In the genomic region with DNA sequence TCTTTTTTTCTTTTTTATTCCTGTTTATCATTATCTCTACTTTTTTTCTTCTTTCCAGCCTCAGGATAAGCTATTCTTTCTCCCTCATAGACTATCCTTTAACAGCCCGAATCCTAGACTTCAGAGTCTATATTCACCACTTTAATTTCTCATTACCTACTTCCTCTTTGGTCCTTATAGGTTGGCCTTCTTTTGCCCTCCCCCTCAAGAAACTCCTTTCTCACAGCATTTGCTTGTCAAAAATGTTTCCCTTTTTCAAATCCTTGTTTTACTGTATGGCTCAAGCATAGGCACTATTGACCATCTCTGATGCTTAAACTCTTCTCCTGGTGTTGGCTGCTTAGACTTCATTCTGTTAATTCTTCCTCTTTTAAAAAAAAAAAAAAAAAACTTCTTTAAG, we compare ENCODE assay signal across 25 cellular contexts. TPM values are rescaled to one million over a fixed set of nuclear protein-coding genes. Genes with fewer than 3 reads are reported as not detected.
DNase-seq lines count a peak whose midpoint lies in the region; ATAC-seq, FAIRE-seq and TF ChIP-seq lines count a peak whose summit lies in the region.
"Had no signal": no experiment of that assay in that cellular context is flagged by ENCODE, and none has a peak within 500 bp of the region (broad histone marks: within the 10 kb centered on the region; RNA-seq: fewer than 3 reads in every experiment).

No MANE protein-coding gene starts in this region.

- no peaks in the 10 kb centered on the region for H3K27me3 Mint-ChIP-seq in memory B cell
- H3K27me3 Mint-ChIP-seq: activated CD4-positive, alpha-beta T cell treated with anti-CD3 and anti-CD28 coated beads, Interleukin-2, amount 10 ng/mL, durations not matched to agents 7 days and 5 days; CD4-positive, CD25-positive, alpha-beta regulatory T cell had no signal

- peaks cover 9% of the 10 kb centered on the region for H3K4me1 Mint-ChIP-seq in memory B cell
- H3K4me1 Mint-ChIP-seq: activated CD4-positive, alpha-beta T cell treated with anti-CD3 and anti-CD28 coated beads, Interleukin-2, amount 10 ng/mL, durations not matched to agents 7 days and 5 days had no signal

- H3K4me3 ChIP-seq in lower leg skin (ENCODE audit: low read depth, poor library complexity, severe bottlenecking): no peak overlapping the region
- H3K4me3 ChIP-seq: left lung, tibial nerve had no signal

- H3K36me3 Mint-ChIP-seq in memory B cell: peaks cover 18% of the 10 kb centered on the region

- ATAC-seq in HG03469 (IDR thresholded peaks at IDR 0.05; ENCODE audit: unreplicated experiment) (peak; percentile 47), memory B cell (ENCODE audit: low read depth) (peak; percentile 80)
- ATAC-seq: esophagus mucosa, HepG2, left lung, right cardiac atrium had no signal

- TF ChIP-seq POLR2A in GM12891 (IDR thresholded peaks at IDR 0.05; ENCODE audit: low read depth, low read length) (no peak), lower leg skin (IDR thresholded peaks at IDR 0.05) (no peak)

- no peak for DNase-seq in GM12891 (ENCODE audit: insufficient read length, low spot score)
- DNase-seq in OCI-M1 (lab: John Stamatoyannopoulos, UW): peak; percentile 60
- DNase-seq in memory B cell (ENCODE audit: low spot score in 2 of 2): peak in 1 of 2 donors; percentile 1
- DNase-seq in lower leg skin (ENCODE audit: low spot score in 2 of 2): no peak
- no peak for DNase-seq in DMS153 treated with DMSO at 0.1 percent for 48 hours (lab: John Stamatoyannopoulos, UW; ENCODE audit: unreplicated experiment)
- no peak for DNase-seq in dedifferentiated amniotic fluid mesenchymal stem cell (ENCODE audit: extremely low spot score)
- no peak for DNase-seq in HT-29 (ENCODE audit: low spot score)
- DNase-seq: activated CD4-positive, alpha-beta T cell treated with anti-CD3 and anti-CD28 coated beads, Interleukin-2, amount 10 ng/mL, durations not matched to agents 7 days and 5 days; activated gamma-delta T cell treated with Interleukin-2 at 50 U/mL for 16 hours; amygdala; CD4-positive, CD25-positive, alpha-beta regulatory T cell; DMS53; effector CD4-positive, alpha-beta T cell; left lung; NCI-H1048; NCI-H2081; NCI-H510A; occipital lobe; right cardiac atrium; stimulated activated naive CD4-positive, alpha-beta T cell treated with Interleukin-2 at 50 U/mL for 16 hours; T1000 had no signal

- H3K9me3 Mint-ChIP-seq in memory B cell: no peaks in the 10 kb centered on the region
- H3K9me3 Mint-ChIP-seq: activated CD4-positive, alpha-beta T cell treated with anti-CD3 and anti-CD28 coated beads, Interleukin-2, amount 10 ng/mL, durations not matched to agents 7 days and 5 days; CD4-positive, CD25-positive, alpha-beta regulatory T cell had no signal

- no peak for FAIRE-seq in GM12891 (lab: Jason Lieb, UNC)
- FAIRE-seq: HepG2 had no signal

- H3K27ac Mint-ChIP-seq in memory B cell: peak overlapping the region; percentile 0
- H3K27ac Mint-ChIP-seq: activated CD4-positive, alpha-beta T cell treated with anti-CD3 and anti-CD28 coated beads, Interleukin-2, amount 10 ng/mL, durations not matched to agents 7 days and 5 days had no signal

- 58 to 91% methylated on average over 1 of the region's 1 CpG for WGBS in lower leg skin, 2 donors

- TF ChIP-seq CTCF in lower leg skin (IDR thresholded peaks at IDR 0.05): no peak

- intact Hi-C loops in lower leg skin (cut with DNase I; ENCODE audit: low total_unique reads): no loop called here

- H3K4me3 Mint-ChIP-seq in memory B cell: no peak overlapping the region
- H3K4me3 Mint-ChIP-seq: activated CD4-positive, alpha-beta T cell treated with anti-CD3 and anti-CD28 coated beads, Interleukin-2, amount 10 ng/mL, durations not matched to agents 7 days and 5 days; CD4-positive, CD25-positive, alpha-beta regulatory T cell had no signal

TF ChIP-seq in GM12891, 5 proteins besides CTCF, POLR2A, EP300 and RAD21:
- no peak for TF ChIP-seq PAX5 (IDR thresholded peaks at IDR 0.05; ENCODE audit: insufficient read depth, low read length, severe bottlenecking)
- peak; percentile 30; the same call in 1 of the 2 replicates for TF ChIP-seq SPI1 (IDR thresholded peaks at IDR 0.05; ENCODE audit: low read depth, low read length)
- TF ChIP-seq POLR2AphosphoS5 (IDR thresholded peaks at IDR 0.05; ENCODE audit: low read depth, low read length): no peak

RNA-seq across cellular contexts. Expression of a gene that starts 52.5 kb away (rescaled TPM):
- 9.9 TPM for polyA plus RNA-seq in GM12891 (2012; ENCODE audit: low read depth, missing spikeins)
- 10 to 100 TPM in 3 of 4 donors, 1 to 10 TPM in 1; 7.1 to 15.5 (median 15.3) TPM for total RNA-seq in lower leg skin
- total RNA-seq in HT-29 (2014; rRNA removed; shearing (Covaris generic)): 5.0 TPM in 2 replicates

RNA-seq across cellular contexts. Expression of a gene that starts 52.6 kb away (rescaled TPM):
- 90.6 TPM for polyA plus RNA-seq in GM12891 (2012; ENCODE audit: low read depth, missing spikeins)
- 10 to 100 TPM; 30.0 to 62.0 (median 36.5) TPM for total RNA-seq in lower leg skin
- 9.5 and 11.8 TPM in 2 replicates for total RNA-seq in HT-29 (2014; rRNA removed; shearing (Covaris generic))
